In genomic region chr9:38999277-38999676, GRCh38 we compare ENCODE assay signal across 7 cellular contexts.
A peak's percentile ranks its signal among the peaks of the same experiment; 100 is the strongest.
DNase-seq lines count a peak whose midpoint lies in the region; ATAC-seq and TF ChIP-seq lines count a peak whose summit lies in the region.
"Not testable (repeated sequence)": the region's sequence is repeated elsewhere in the genome, so short reads cannot be mapped to it uniquely, and the experiment has no call there.

No MANE protein-coding gene starts in this region.

- not testable (repeated sequence) for H3K4me1 ChIP-seq in mucosa of descending colon (ENCODE audit: low read depth); upper lobe of left lung

- ATAC-seq in esophagus mucosa, result peak; percentile 22
- ATAC-seq in Right ventricle myocardium inferior, result peak; percentile 20
- peak; percentile 16 for ATAC-seq in mucosa of descending colon
- ATAC-seq in sciatic nerve, result peak; percentile 39
- ATAC-seq in upper lobe of left lung (ENCODE audit: low FRiP score in 2 of 2), result peak; percentile 46 to 68

- TF ChIP-seq CTCF in mucosa of descending colon (IDR thresholded peaks at IDR 0.05); upper lobe of left lung (IDR thresholded peaks at IDR 0.05): not testable (repeated sequence)

- not testable (repeated sequence) for TF ChIP-seq POLR2A in upper lobe of left lung (IDR thresholded peaks at IDR 0.05)

- WGBS in upper lobe of left lung, 2 donors, result 65 to 67% methylated on average over 7 of the region's 7 CpGs

- H3K27me3 ChIP-seq in upper lobe of left lung, result not testable (repeated sequence)

- peak; percentile 50 for DNase-seq in Daoy (ENCODE audit: low read depth)
- peak; percentile 2 for DNase-seq in RPMI7951 (ENCODE audit: low read depth)
- not testable (repeated sequence) for DNase-seq in Right ventricle myocardium inferior (ENCODE audit: missing footprints); mucosa of descending colon; sciatic nerve (ENCODE audit: low spot score); upper lobe of left lung

- not testable (repeated sequence) for TF ChIP-seq EP300 in upper lobe of left lung (IDR thresholded peaks at IDR 0.05)

- not testable (repeated sequence) for H3K36me3 ChIP-seq in mucosa of descending colon (ENCODE audit: low read depth); upper lobe of left lung

- not testable (repeated sequence) for H3K27ac ChIP-seq in upper lobe of left lung

- not testable (repeated sequence) for H3K4me3 ChIP-seq in mucosa of descending colon, upper lobe of left lung

- not testable (repeated sequence) for H3K9me3 ChIP-seq in mucosa of descending colon, upper lobe of left lung

- intact Hi-C loops in Right ventricle myocardium inferior (cut with DNase I); mucosa of descending colon (cut with DNase I, micrococcal nuclease); sciatic nerve (cut with DNase I): not testable (repeated sequence)
